In genomic region chr16:31004658-31005057, GRCh38 we compare ENCODE assay signal across 2 cellular contexts.
TF ChIP-seq lines count a peak whose summit lies in the region.

No MANE protein-coding gene starts in this region.

TF ChIP-seq in A549, 52 proteins besides CTCF, POLR2A, EP300 and RAD21:
- peak; percentile 32 for TF ChIP-seq ZFP36 (IDR thresholded peaks at IDR 0.05; ENCODE audit: borderline replicate concordance, partially characterized antibody)
- TF ChIP-seq CHD4 (IDR thresholded peaks at IDR 0.05; ENCODE audit: borderline replicate concordance) = no peak

TF ChIP-seq in IMR-90, 13 proteins besides CTCF, POLR2A, EP300 and RAD21:
- TF ChIP-seq MXI1 (IDR thresholded peaks at IDR 0.05; ENCODE audit: borderline replicate concordance, low read depth, low read length) = no peak
- no peak for TF ChIP-seq FOS (IDR thresholded peaks at IDR 0.05; ENCODE audit: low read depth, low read length)
- TF ChIP-seq NFE2L2 (IDR thresholded peaks at IDR 0.05; ENCODE audit: low read depth, low read length) = no peak
- no peak for TF ChIP-seq MAZ (IDR thresholded peaks at IDR 0.05; ENCODE audit: borderline replicate concordance, low read depth, low read length)
- no peak for TF ChIP-seq CHD1 (IDR thresholded peaks at IDR 0.05; ENCODE audit: low read depth, low read length)
- no peak for TF ChIP-seq ELK1 (IDR thresholded peaks at IDR 0.05; ENCODE audit: borderline replicate concordance, low read depth, low read length)
- TF ChIP-seq RCOR1 (IDR thresholded peaks at IDR 0.05; ENCODE audit: insufficient replicate concordance, low read length) = no peak
- TF ChIP-seq RFX5 (IDR thresholded peaks at IDR 0.05; ENCODE audit: low read depth, low read length) = no peak
- TF ChIP-seq MAFK (IDR thresholded peaks at IDR 0.05; ENCODE audit: low read depth, low read length) = no peak
- TF ChIP-seq CEBPB (IDR thresholded peaks at IDR 0.05; ENCODE audit: low read depth, low read length) = no peak
- TF ChIP-seq SMC3 (IDR thresholded peaks at IDR 0.05; ENCODE audit: low read depth, low read length) = no peak
- TF ChIP-seq USF2 (IDR thresholded peaks at IDR 0.05; ENCODE audit: low read depth, low read length) = no peak
- TF ChIP-seq BHLHE40 (IDR thresholded peaks at IDR 0.05; ENCODE audit: low read depth, low read length) = no peak
TF ChIP-seq in IMR-90: peak in this region for 0.
